In genomic region chr14:50087350-50088116, GRCh38 we compare ENCODE assay signal across 13 cellular contexts. TPM values are rescaled to one million over a fixed set of nuclear protein-coding genes. Genes with fewer than 3 reads are reported as not detected.
DNase-seq lines count a peak whose midpoint lies in the region; ATAC-seq and TF ChIP-seq lines count a peak whose summit lies in the region.
"Had no signal": no experiment of that assay in that cellular context is flagged by ENCODE, and none has a peak within 500 bp of the region (broad histone marks: within the 10 kb centered on the region; RNA-seq: fewer than 3 reads in every experiment).

No MANE protein-coding gene starts in this region.

- H3K27ac Mint-ChIP-seq in central memory CD8-positive, alpha-beta T cell (ENCODE audit: low read depth), result peak overlapping the region; percentile 45

- no peak overlapping the region for H2BK120ac ChIP-seq in trophoblast cell (ENCODE audit: insufficient read depth, low read length, poor library complexity)

- H4K20me1 ChIP-seq in BLaER1 treated with 17β-estradiol and CSF1 and Interleukin-3, amounts not matched to agents 10 nM and 100 nM, result no peaks in the 10 kb centered on the region
- H4K20me1 ChIP-seq in OCI-LY3 (ENCODE audit: insufficient read depth, low read length), result no peaks in the 10 kb centered on the region

- no peak overlapping the region for H4K91ac ChIP-seq in trophoblast cell (ENCODE audit: low read depth, low read length)

- no peak overlapping the region for H3K14ac ChIP-seq in trophoblast cell (ENCODE audit: low read length)

- H2BK5ac ChIP-seq in trophoblast cell (ENCODE audit: low read depth, low read length, poor library complexity), result no peak overlapping the region

- H3K27me3 Mint-ChIP-seq in central memory CD8-positive, alpha-beta T cell, result no peaks in the 10 kb centered on the region

- H3K9me3 ChIP-seq in BLaER1 treated with 17β-estradiol and CSF1 and Interleukin-3, amounts not matched to agents 10 nM and 100 nM (replicated peaks in 1 of 11), result no peaks in the 10 kb centered on the region
- H3K9me3 ChIP-seq in OCI-LY3 (ENCODE audit: insufficient read depth, low read length) (no peaks in the 10 kb centered on the region), trophoblast cell (ENCODE audit: insufficient read depth, low read depth, low read length) (no peaks in the 10 kb centered on the region)

- no CpG with 5 or more reads among the region's 1 CpG for WGBS in trophoblast cell (ENCODE audit: extremely low coverage, insufficient coverage, insufficient read length)

- H2AK5ac ChIP-seq in trophoblast cell (ENCODE audit: low read length), result no peak overlapping the region

- H3K9ac ChIP-seq in BLaER1 treated with 17β-estradiol and CSF1 and Interleukin-3, amounts not matched to agents 10 nM and 100 nM, result no peak overlapping the region
- peak overlapping the region; percentile 95 for H3K9ac ChIP-seq in OCI-LY3 (ENCODE audit: low read length)
- H3K9ac ChIP-seq in trophoblast cell (ENCODE audit: low read length), result no peak overlapping the region

- no peaks in the 10 kb centered on the region for H3K9me3 Mint-ChIP-seq in central memory CD8-positive, alpha-beta T cell

- H3K4me1 ChIP-seq in BLaER1 treated with 17β-estradiol and CSF1 and Interleukin-3, amounts not matched to agents 10 nM and 100 nM, result peaks cover 39 to 71% (median 54%) of the 10 kb centered on the region in 10 experiments; a peak in 19 of 20 replicates
- H3K4me1 ChIP-seq in OCI-LY3 (ENCODE audit: low read length), result peaks cover 61% of the 10 kb centered on the region
- H3K4me1 ChIP-seq in trophoblast cell (ENCODE audit: control insufficient read depth in 1 of 2, insufficient read depth in 2 of 2, low read length in 2 of 2), result peaks cover 6 to 8% of the 10 kb centered on the region in 2 experiments

- H3K4me3 Mint-ChIP-seq in central memory CD8-positive, alpha-beta T cell, result peak overlapping the region; percentile 54

- H3K79me2 ChIP-seq in OCI-LY3 (ENCODE audit: low read length) (no peaks in the 10 kb centered on the region), trophoblast cell (ENCODE audit: control insufficient read depth, insufficient read depth, low read length, poor library complexity) (peaks cover 2% of the 10 kb centered on the region)

- no peak overlapping the region for H2AFZ ChIP-seq in OCI-LY3 (ENCODE audit: low read depth, low read length)
- H2AFZ ChIP-seq in trophoblast cell (ENCODE audit: insufficient read depth, low read length, poor library complexity), result no peak overlapping the region

- no peak for ATAC-seq in central memory CD8-positive, alpha-beta T cell (replicated peaks; ENCODE audit: extremely low read depth, poor library complexity, severe bottlenecking)
- no peak for ATAC-seq in GM19035 (IDR thresholded peaks at IDR 0.05; ENCODE audit: unreplicated experiment)
- ATAC-seq: left ventricle myocardium superior, sciatic nerve had no signal

- peaks cover 0 to 10% (median 0%) of the 10 kb centered on the region in 11 experiments; a peak in 4 of 22 replicates for H3K36me3 ChIP-seq in BLaER1 treated with 17β-estradiol and CSF1 and Interleukin-3, amounts not matched to agents 10 nM and 100 nM
- H3K36me3 ChIP-seq in GM06990 (ENCODE audit: control insufficient read depth, insufficient read depth, low read length), result no peaks in the 10 kb centered on the region; the same call in 1 of the 2 replicates
- peaks cover 13% of the 10 kb centered on the region for H3K36me3 ChIP-seq in OCI-LY3 (replicated peaks; ENCODE audit: low read depth, low read length)
- peaks cover 4 to 5% of the 10 kb centered on the region in 2 experiments for H3K36me3 ChIP-seq in trophoblast cell (ENCODE audit: control insufficient read depth in 1 of 2, insufficient read depth in 2 of 2, low read length in 2 of 2)
- H3K36me3 ChIP-seq: cardiac muscle cell had no signal

- no peak overlapping the region for H3K27ac ChIP-seq in BLaER1 treated with 17β-estradiol and CSF1 and Interleukin-3, amounts not matched to agents 10 nM and 100 nM
- H3K27ac ChIP-seq in OCI-LY3 (ENCODE audit: low read length) (peak overlapping the region; percentile 98), trophoblast cell (ENCODE audit: low read depth, low read length) (no peak overlapping the region)
- H3K27ac ChIP-seq: cardiac muscle cell had no signal

- H3K18ac ChIP-seq in trophoblast cell (ENCODE audit: low read length), result no peak overlapping the region

- peaks cover 5% of the 10 kb centered on the region for H3K79me1 ChIP-seq in trophoblast cell (ENCODE audit: low read length)

- H3K36me3 Mint-ChIP-seq in central memory CD8-positive, alpha-beta T cell (ENCODE audit: insufficient read depth), result peaks cover 22% of the 10 kb centered on the region

- H3K4me1 Mint-ChIP-seq in central memory CD8-positive, alpha-beta T cell, result peaks cover 67% of the 10 kb centered on the region

- TF ChIP-seq CTCF in GM06990 (IDR thresholded peaks at IDR 0.05; ENCODE audit: insufficient read depth, low read length, poor library complexity, severe bottlenecking), result no peak
- TF ChIP-seq CTCF in OCI-LY3 (IDR thresholded peaks at IDR 0.05; ENCODE audit: low read depth, low read length), result no peak

- no peak overlapping the region for H3K23ac ChIP-seq in trophoblast cell (ENCODE audit: low read length)

- H3K4ac ChIP-seq in trophoblast cell (ENCODE audit: low read depth, low read length), result no peak overlapping the region

- H4K8ac ChIP-seq in trophoblast cell (ENCODE audit: low read depth, low read length), result no peak overlapping the region

- no peak overlapping the region for H2BK12ac ChIP-seq in trophoblast cell (ENCODE audit: low read length)

- no peaks in the 10 kb centered on the region for H3K27me3 ChIP-seq in BLaER1 treated with 17β-estradiol and CSF1 and Interleukin-3, amounts not matched to agents 10 nM and 100 nM
- no peaks in the 10 kb centered on the region for H3K27me3 ChIP-seq in GM06990 (replicated peaks; ENCODE audit: control insufficient read depth, insufficient read depth, low read length)
- H3K27me3 ChIP-seq in OCI-LY3 (ENCODE audit: low read depth, low read length), result no peaks in the 10 kb centered on the region
- H3K27me3 ChIP-seq in trophoblast cell (ENCODE audit: insufficient read depth, low read length), result no peaks in the 10 kb centered on the region
- H3K27me3 ChIP-seq: cardiac muscle cell had no signal

- H3K4me3 ChIP-seq in BLaER1 treated with 17β-estradiol and CSF1 and Interleukin-3, amounts not matched to agents 10 nM and 100 nM, result no peak overlapping the region
- no peak overlapping the region for H3K4me3 ChIP-seq in GM06990 (replicated peaks; ENCODE audit: low read depth, low read length)
- H3K4me3 ChIP-seq in OCI-LY3 (ENCODE audit: low read length), result peak overlapping the region; percentile 6; the same call in 1 of the 2 replicates
- no peak overlapping the region for H3K4me3 ChIP-seq in trophoblast cell (ENCODE audit: low read depth, low read length)
- H3K4me3 ChIP-seq: cardiac muscle cell had no signal

- DNase-seq in GM06990 (ENCODE audit: extremely low read depth, insufficient read length), result peak; percentile 32
- DNase-seq in central memory CD8-positive, alpha-beta T cell (ENCODE audit: low spot score in 2 of 2), result no peak
- no peak for DNase-seq in AG08396 (ENCODE audit: low spot score)
- DNase-seq in NCI-H2029 treated with DMSO at 0.1 percent for 48 hours (lab: John Stamatoyannopoulos, UW), result no peak
- no peak for DNase-seq in trophoblast cell
- DNase-seq: left ventricle myocardium superior, NCI-H1694, SIG-M5 had no signal

- no peak overlapping the region for H4K12ac ChIP-seq in trophoblast cell (ENCODE audit: low read depth, low read length)

- H3K4me2 ChIP-seq in BLaER1 treated with 17β-estradiol and CSF1 and Interleukin-3, amounts not matched to agents 10 nM and 100 nM, result peak overlapping the region in 6 of 11 experiments; percentile 1 to 37 (median 6); a peak in 5 of 22 replicates
- H3K4me2 ChIP-seq in OCI-LY3 (ENCODE audit: low read length), result peak overlapping the region; percentile 77
- no peak overlapping the region for H3K4me2 ChIP-seq in trophoblast cell (ENCODE audit: low read length)

RNA-seq across cellular contexts. Expression of gene VCPKMT, which starts 28.8 kb away (rescaled TPM):
- 15.5 and 17.3 TPM in 2 replicates for polyA plus RNA-seq in trophoblast cell (2013)
